ENCODE assay signal across 8 cellular contexts in genomic region chr12:107379142-107379851, GRCh38.
DNase-seq lines count a peak whose midpoint lies in the region; FAIRE-seq and TF ChIP-seq lines count a peak whose summit lies in the region.
"Not testable (repeated sequence)": the region's sequence is repeated elsewhere in the genome, so short reads cannot be mapped to it uniquely, and the experiment has no call there.

No MANE protein-coding gene starts in this region.

- H3K4me3 Mint-ChIP-seq in MCF 10A (ENCODE audit: unreplicated experiment), result not testable (repeated sequence)

- not testable (repeated sequence) for H3K9me3 ChIP-seq in SJCRH30 (replicated peaks)

- not testable (repeated sequence) for H3K4me3 ChIP-seq in SJCRH30

- CTCF ChIA-PET in MCF 10A (lab: Yijun Ruan, JAX), result not testable (repeated sequence)

- not testable (repeated sequence) for H3K9me3 Mint-ChIP-seq in MCF 10A (ENCODE audit: unreplicated experiment)

- BruUV-seq in MCF 10A (replicated peaks; lab: Mats Ljungman, UMichigan), result not testable (repeated sequence)

- TF ChIP-seq CTCF in C4-2B (conservative IDR thresholded peaks at IDR 0.05); MCF 10A (IDR thresholded peaks at IDR 0.05; ENCODE audit: unreplicated experiment): not testable (repeated sequence)

- H3K27ac ChIP-seq in C4-2B (peak overlapping the region; percentile 39), SJCRH30 (peak overlapping the region; percentile 45; the same call in 1 of the 2 replicates)

- H3K27me3 ChIP-seq in SJCRH30, result not testable (repeated sequence)

- intact Hi-C loops in MCF 10A (cut with micrococcal nuclease), result not testable (repeated sequence)

- not testable (repeated sequence) for H3K36me3 Mint-ChIP-seq in MCF 10A (ENCODE audit: insufficient read depth, unreplicated experiment)

- DNase-seq in H54 (ENCODE audit: insufficient read length, low spot score) (peak; percentile 52), M059J (ENCODE audit: low read depth) (peak; percentile 82), MCF 10A (ENCODE audit: unreplicated experiment) (peak; percentile 68), fibroblast of peridontal ligament (ENCODE audit: extremely low read depth) (peak; percentile 38), kidney tubule cell (ENCODE audit: low spot score) (peak; percentile 95), stromal cell of bone marrow (ENCODE audit: low read depth) (peak; percentile 41)
- not testable (repeated sequence) for DNase-seq in SJCRH30

- H3K4me1 ChIP-seq in SJCRH30, result not testable (repeated sequence)

- H3K27me3 Mint-ChIP-seq in MCF 10A (ENCODE audit: insufficient read depth, unreplicated experiment), result not testable (repeated sequence)

- peaks cover 14% of the 10 kb centered on the region for H3K4me1 Mint-ChIP-seq in MCF 10A (ENCODE audit: insufficient read depth, unreplicated experiment)

- not testable (repeated sequence) for H3K36me3 ChIP-seq in SJCRH30

- not testable (repeated sequence) for TF ChIP-seq POLR2A in H54 (IDR thresholded peaks at IDR 0.05; ENCODE audit: low read depth, low read length)

- FAIRE-seq in H54 (lab: Jason Lieb, UNC), result peak; percentile 48

- not testable (repeated sequence) for H3K27ac Mint-ChIP-seq in MCF 10A (ENCODE audit: low read depth, unreplicated experiment)

- POLR2A ChIA-PET in MCF 10A (lab: Yijun Ruan, JAX), result interaction anchor here (1.0 kb wide), 1 partner anchor 142 kb away, joined by 3 read pairs; no protein-coding TSS in a partner anchor
